Comparison of ENCODE assay signal across 8 cellular contexts in the genomic region with DNA sequence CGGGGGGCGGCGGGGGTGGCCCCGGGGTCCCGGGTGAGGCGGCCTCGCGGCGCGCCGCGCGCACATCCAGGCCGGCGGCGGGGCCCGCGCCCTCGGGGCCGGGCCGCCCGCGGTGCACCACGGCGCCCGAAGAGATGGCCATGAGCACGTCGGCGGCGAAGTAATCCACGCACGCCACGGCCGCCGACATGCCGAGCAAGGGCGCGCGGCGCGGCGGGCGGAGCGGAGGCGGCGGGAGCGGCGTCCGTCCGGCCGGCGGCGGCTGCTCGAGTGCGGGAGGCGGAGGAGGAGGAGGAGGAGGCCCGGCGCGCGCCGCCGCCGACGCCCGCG. TPM values are rescaled to one million over a fixed set of nuclear protein-coding genes. Genes with fewer than 3 reads are reported as not detected.
DNase-seq lines count a peak whose midpoint lies in the region; ATAC-seq, FAIRE-seq and TF ChIP-seq lines count a peak whose summit lies in the region.

A gene (minus strand): TSS at position 272 of the 330 bp plus-strand sequence. CDS start 82 bp downstream, at position 190.

- H3K4me3 Mint-ChIP-seq in activated naive CD8-positive, alpha-beta T cell: peak within 1 kb of the TSS; percentile 94

- H4K20me1 ChIP-seq in GM23248 (ENCODE audit: insufficient read depth) (no peaks in the 10 kb centered on the region), keratinocyte (ENCODE audit: control insufficient read depth, extremely low read depth, insufficient read depth, low read length) (peaks cover 19% of the 10 kb centered on the region)

- H3K9ac ChIP-seq in GM23248: peak within 1 kb of the TSS; percentile 96
- H3K9ac ChIP-seq in keratinocyte (ENCODE audit: control insufficient read depth, extremely low read depth, insufficient read depth, low read length): peak within 1 kb of the TSS; percentile 89

- dilution Hi-C loops in keratinocyte (cut with MboI; ENCODE audit: extremely low pct_ligation_motif_present, low sequenced_read_pairs): no loop called here

- no peaks in the 10 kb centered on the region for H3K27me3 ChIP-seq in A673 (replicated peaks; ENCODE audit: insufficient read depth, low read depth, low read length, poor library complexity)
- H3K27me3 ChIP-seq in GM23248 (replicated peaks; ENCODE audit: insufficient read depth): no peaks in the 10 kb centered on the region
- H3K27me3 ChIP-seq in keratinocyte (ENCODE audit: control insufficient read depth, extremely low read depth, insufficient read depth, low read length): no peaks in the 10 kb centered on the region

- no peak for FAIRE-seq in keratinocyte (lab: Jason Lieb, UNC)

- H3K4me2 ChIP-seq in GM23248 (ENCODE audit: unreplicated experiment) (peak within 1 kb of the TSS; percentile 87), keratinocyte (ENCODE audit: control insufficient read depth, extremely low read depth, insufficient read depth, low read depth, low read length) (peak within 1 kb of the TSS; percentile 92)

- H2AFZ ChIP-seq in GM23248: peak within 1 kb of the TSS; percentile 84
- peak within 1 kb of the TSS; percentile 43 for H2AFZ ChIP-seq in keratinocyte (ENCODE audit: control insufficient read depth, low read length)

- no peak for TF ChIP-seq CTCF in A673 (conservative IDR thresholded peaks at IDR 0.05; ENCODE audit: low read depth, low read length)
- no peak for TF ChIP-seq CTCF in keratinocyte (optimal IDR thresholded peaks at IDR 0.05 in 1 of 3, IDR thresholded peaks at IDR 0.05 in 1 of 3, conservative IDR thresholded peaks at IDR 0.05 in 1 of 3; ENCODE audit: extremely low read depth in 1 of 3, insufficient read depth in 2 of 3, low read length in 3 of 3)

- no TSS peak for BruUV-seq in A673 (replicated peaks; lab: Mats Ljungman, UMichigan)

- H3K36me3 ChIP-seq in A673 (ENCODE audit: insufficient read depth, low read length, poor library complexity, severe bottlenecking) (no peaks in the 10 kb centered on the region), GM23248 (ENCODE audit: low read depth) (no peaks in the 10 kb centered on the region), keratinocyte (ENCODE audit: control insufficient read depth in 2 of 2, extremely low read depth in 1 of 2, insufficient read depth in 2 of 2, low read length in 2 of 2) (no peaks in the 10 kb centered on the region)

- ATAC-seq in HG02870 (IDR thresholded peaks at IDR 0.05; ENCODE audit: unreplicated experiment): no peak

- no peaks in the 10 kb centered on the region for H3K36me3 Mint-ChIP-seq in activated naive CD8-positive, alpha-beta T cell

- H3K4me3 ChIP-seq in A673 (ENCODE audit: low read depth, low read length, poor library complexity, severe bottlenecking): peak within 1 kb of the TSS; percentile 85
- peak within 1 kb of the TSS; percentile 91 for H3K4me3 ChIP-seq in GM23248
- peak within 1 kb of the TSS; percentile 76 to 92 (median 88) for H3K4me3 ChIP-seq in keratinocyte (ENCODE audit: control insufficient read depth in 2 of 3, extremely low read depth in 1 of 3, insufficient read depth in 2 of 3, low read depth in 1 of 3, low read length in 3 of 3)

- WGBS in GM23248 (ENCODE audit: low coverage in 1 of 2, low lambda C conversion rate in 2 of 2, missing lambda C conversion rate in 2 of 2), 2 experiments: 0 to 2% methylated on average over 17 to 42 of the region's 66 CpGs

- POLR2A ChIA-PET in A673 (lab: Charles Lee; ENCODE audit: low non-redundant PET): no interaction called here

- intact Hi-C loops in A673 (cut with micrococcal nuclease; ENCODE audit: unreplicated experiment): no loop called here

- peaks cover 23% of the 10 kb centered on the region for H3K4me1 Mint-ChIP-seq in activated naive CD8-positive, alpha-beta T cell (ENCODE audit: low read depth)

- CTCF ChIA-PET in A673 (lab: Charles Lee): no interaction called here

- no peaks in the 10 kb centered on the region for H3F3A ChIP-seq in GM23248 (ENCODE audit: insufficient read depth)

- in situ Hi-C loops in GM23248 (cut with MboI): no loop called here

- H3K27me3 Mint-ChIP-seq in activated naive CD8-positive, alpha-beta T cell: no peaks in the 10 kb centered on the region

- peak within 1 kb of the TSS; percentile 94 for H3K27ac Mint-ChIP-seq in activated naive CD8-positive, alpha-beta T cell

- no peak for DNase-seq in A673 (ENCODE audit: low spot score)
- DNase-seq in GM23248: no peak
- no peak for DNase-seq in keratinocyte (ENCODE audit: low read depth, low spot score)
- DNase-seq in KG1 (lab: John Stamatoyannopoulos, UW): no peak
- DNase-seq in NOMO-1 treated with DMSO at 0.1 percent for 48 hours (lab: John Stamatoyannopoulos, UW; ENCODE audit: unreplicated experiment): no peak

- peaks cover 31% of the 10 kb centered on the region for H3K4me1 ChIP-seq in A673 (ENCODE audit: insufficient read depth, low read length, poor library complexity, severe bottlenecking)
- H3K4me1 ChIP-seq in GM23248 (ENCODE audit: insufficient read depth): peaks cover 9% of the 10 kb centered on the region; the same call in 1 of the 2 replicates
- H3K4me1 ChIP-seq in keratinocyte (ENCODE audit: control insufficient read depth, extremely low read depth, insufficient read depth, low read length): peaks cover 31% of the 10 kb centered on the region

- H3K9me3 ChIP-seq in A673 (ENCODE audit: low read depth, low read length, poor library complexity, severe bottlenecking) (no peaks in the 10 kb centered on the region), GM23248 (ENCODE audit: low read depth) (no peaks in the 10 kb centered on the region), keratinocyte (ENCODE audit: control insufficient read depth, low read depth, low read length) (no peaks in the 10 kb centered on the region)

- H3K9me1 ChIP-seq in keratinocyte (ENCODE audit: control insufficient read depth, extremely low read depth, insufficient read depth, low read length): no peaks in the 10 kb centered on the region

- no peaks in the 10 kb centered on the region for H3K9me2 ChIP-seq in GM23248 (ENCODE audit: insufficient read depth)

- peak within 1 kb of the TSS; percentile 89 for H3K27ac ChIP-seq in A673 (ENCODE audit: low read depth, low read length, poor library complexity, severe bottlenecking)
- H3K27ac ChIP-seq in GM23248: peak within 1 kb of the TSS; percentile 92
- peak within 1 kb of the TSS; percentile 78 for H3K27ac ChIP-seq in keratinocyte (ENCODE audit: control insufficient read depth, insufficient read depth, low read length)
- peak within 1 kb of the TSS; percentile 61 for H3K27ac ChIP-seq in temporal lobe (ENCODE audit: low read depth, low read length)

- no peaks in the 10 kb centered on the region for H3K9me3 Mint-ChIP-seq in activated naive CD8-positive, alpha-beta T cell (ENCODE audit: low read depth)

- H3K79me2 ChIP-seq in GM23248 (ENCODE audit: insufficient read depth) (peaks cover 57% of the 10 kb centered on the region), keratinocyte (ENCODE audit: control insufficient read depth, insufficient read depth, low read length) (peaks cover 46% of the 10 kb centered on the region)

RNA-seq across cellular contexts. Expression of the gene that starts here (rescaled TPM):
- 46.8 and 49.1 TPM in 2 replicates for total RNA-seq in A673 (2021)
- 8.9 and 11.0 TPM in 2 replicates for total RNA-seq in GM23248 (2014; rRNA removed; shearing (Covaris generic))
- polyA plus RNA-seq in GM23248 (2016; fragmentation: Nextera tagmentation; extraction: Ambion mirVana): 4.2 and 4.6 TPM in 2 replicates
- 4.9 to 14.7 TPM (median 6.0 TPM) in 3 replicates for polyA plus RNA-seq in keratinocyte
- polyA plus RNA-seq in keratinocyte (2011; ENCODE audit: low read depth): 2.6 TPM
- 4.7 and 19.3 TPM in 2 replicates for polyA plus RNA-seq in keratinocyte (2011; cell fraction: cytosol; rRNA removed)
- 7.7 and 17.7 TPM in 2 replicates for polyA plus RNA-seq in keratinocyte (2011; cell fraction: nucleus; rRNA removed)
- polyA plus RNA-seq in keratinocyte (2012; ENCODE audit: low replicate concordance): 13.9 and 30.6 TPM in 2 replicates
- polyA minus RNA-seq in keratinocyte: 1.9 to 11.4 TPM (median 2.2 TPM) in 3 replicates
- 48.5 TPM for polyA minus RNA-seq in keratinocyte (2011; cell fraction: cytosol; rRNA and poly(A)+ RNA removed)
- 8.2 and 11.3 TPM in 2 replicates for polyA minus RNA-seq in keratinocyte (2011; cell fraction: nucleus; rRNA and poly(A)+ RNA removed)
- 3.4 TPM for total RNA-seq in temporal lobe
